Comparison of ENCODE assay signal across 9 cellular contexts in the genomic region with DNA sequence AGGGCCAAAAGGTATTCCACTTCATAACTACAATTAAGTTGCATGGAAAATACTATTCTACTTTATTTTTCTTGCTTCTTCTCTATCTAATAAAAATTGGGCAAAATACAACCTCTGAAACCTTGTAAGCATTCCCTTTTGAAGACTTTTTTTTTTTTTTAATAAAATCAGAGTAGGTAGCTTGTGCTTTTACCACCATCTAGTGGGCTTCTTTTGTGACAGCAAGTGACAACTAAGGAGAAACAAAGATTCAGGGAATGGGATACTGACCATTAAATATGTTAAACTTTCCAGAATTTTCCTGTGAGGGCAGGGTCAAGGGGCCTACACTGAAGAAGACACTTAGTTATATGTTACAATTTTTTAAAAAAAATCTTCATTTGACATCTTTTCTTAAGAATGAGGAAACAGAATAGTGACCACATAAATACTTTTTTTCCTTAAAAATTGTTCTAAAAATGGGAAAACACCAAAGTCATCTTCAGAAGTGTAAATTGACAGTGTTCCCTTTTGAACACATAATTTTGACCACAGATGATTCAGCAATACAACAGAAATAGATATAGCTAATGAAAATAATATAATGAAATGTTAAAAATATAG.
DNase-seq lines count a peak whose midpoint lies in the region; ATAC-seq, FAIRE-seq and TF ChIP-seq lines count a peak whose summit lies in the region.
"Had no signal": no experiment of that assay in that cellular context is flagged by ENCODE, and none has a peak within 500 bp of the region (broad histone marks: within the 10 kb centered on the region; RNA-seq: fewer than 3 reads in every experiment).

No MANE protein-coding gene starts in this region.

- intact Hi-C loops in testis (cut with DNase I; ENCODE audit: low total_unique reads) = no loop called here

- H3K9me3 Mint-ChIP-seq in CD8-positive, alpha-beta memory T cell = peaks cover 0 to 7% (median 0%) of the 10 kb centered on the region in 5 donors
- H3K9me3 Mint-ChIP-seq: activated B cell treated with CpG ODN at 0.5 μM for 24 hours had no signal

- H3K36me3 ChIP-seq in adipocyte (ENCODE audit: control insufficient read depth, insufficient read depth, low read length, severe bottlenecking) (no peaks in the 10 kb centered on the region), testis (ENCODE audit: low read depth, missing control alignments) (no peaks in the 10 kb centered on the region)
- no peaks in the 10 kb centered on the region for H3K36me3 ChIP-seq in CD8-positive, alpha-beta memory T cell (ENCODE audit: insufficient read depth, low read length)

- H3K4me1 Mint-ChIP-seq in CD8-positive, alpha-beta memory T cell = no peaks in the 10 kb centered on the region
- H3K4me1 Mint-ChIP-seq: activated B cell treated with CpG ODN at 0.5 μM for 24 hours had no signal

- POLR2A ChIA-PET in CD8-positive, alpha-beta memory T cell (lab: Charles Lee) = no interaction called here

- H3K4me3 ChIP-seq in adipocyte (ENCODE audit: low read length) = no peak overlapping the region
- H3K4me3 ChIP-seq in CD8-positive, alpha-beta memory T cell (ENCODE audit: low read length) = no peak overlapping the region
- H3K4me3 ChIP-seq in testis = no peak overlapping the region

- CTCF ChIA-PET in CD8-positive, alpha-beta memory T cell (lab: Charles Lee) = no interaction called here

- H3K27me3 ChIP-seq in adipocyte (replicated peaks; ENCODE audit: control insufficient read depth, insufficient read depth, low read length) (no peaks in the 10 kb centered on the region), testis (no peaks in the 10 kb centered on the region)
- H3K27me3 ChIP-seq in CD8-positive, alpha-beta memory T cell (ENCODE audit: insufficient read depth, low read length, poor library complexity, severe bottlenecking) = no peaks in the 10 kb centered on the region

- H3K9me3 ChIP-seq in adipocyte (ENCODE audit: control insufficient read depth, low read length) (peaks cover 6% of the 10 kb centered on the region), testis (no peaks in the 10 kb centered on the region)
- H3K9me3 ChIP-seq in CD8-positive, alpha-beta memory T cell (ENCODE audit: low read length) = no peaks in the 10 kb centered on the region

- H3K27me3 Mint-ChIP-seq in CD8-positive, alpha-beta memory T cell = no peaks in the 10 kb centered on the region
- H3K27me3 Mint-ChIP-seq: activated B cell treated with CpG ODN at 0.5 μM for 24 hours had no signal

- no peak overlapping the region for H3K4me3 Mint-ChIP-seq in CD8-positive, alpha-beta memory T cell
- H3K4me3 Mint-ChIP-seq: activated B cell treated with CpG ODN at 0.5 μM for 24 hours had no signal

- no peak for TF ChIP-seq POLR2A in testis (IDR thresholded peaks at IDR 0.05)

- DNase-seq in NCI-H1105 (lab: John Stamatoyannopoulos, UW) (peak; percentile 33), adipocyte (ENCODE audit: low read depth) (peak; percentile 76), kidney tubule cell (ENCODE audit: low spot score) (peak; percentile 57), testis (no peak)
- DNase-seq in CD8-positive, alpha-beta memory T cell = no peak
- no peak for DNase-seq in stimulated activated CD4-positive, alpha-beta T cell treated with anti-CD3 and anti-CD28 coated beads, Interleukin-4, amount 100 ng/mL, for 4 hours
- DNase-seq: activated B cell treated with CpG ODN at 0.5 μM for 24 hours had no signal

- no peak for ATAC-seq in HG03175 (IDR thresholded peaks at IDR 0.05; ENCODE audit: unreplicated experiment)

- FAIRE-seq in G401.6 (lab: Jason Lieb, UNC) = peak; percentile 82

- H3K27ac ChIP-seq in CD8-positive, alpha-beta memory T cell (ENCODE audit: low read depth, low read length) = no peak overlapping the region
- no peak overlapping the region for H3K27ac ChIP-seq in testis

- TF ChIP-seq CTCF in testis (IDR thresholded peaks at IDR 0.05) = peak in 1 of 3 experiments; percentile 52

- no peak overlapping the region for H3K9ac ChIP-seq in adipocyte (ENCODE audit: low read length)

- H3K4me1 ChIP-seq in adipocyte (ENCODE audit: control insufficient read depth, insufficient read depth, low read length) (no peaks in the 10 kb centered on the region), testis (no peaks in the 10 kb centered on the region)
- H3K4me1 ChIP-seq in CD8-positive, alpha-beta memory T cell (ENCODE audit: insufficient read depth, low read length) = no peaks in the 10 kb centered on the region

- no peaks in the 10 kb centered on the region for H3K36me3 Mint-ChIP-seq in CD8-positive, alpha-beta memory T cell

- no peak overlapping the region for H3K27ac Mint-ChIP-seq in CD8-positive, alpha-beta memory T cell
- H3K27ac Mint-ChIP-seq: activated B cell treated with CpG ODN at 0.5 μM for 24 hours had no signal

Comparison
In these comparisons a context has a peak if more than half of its experiments do, and no peak if none do; other contexts are left out.
1. DNase-seq: peak in NCI-H1105 (single experiment), adipocyte (single experiment) and kidney tubule cell (single experiment); none in CD8-positive, alpha-beta memory T cell (0 of 5), testis (single experiment) and stimulated activated CD4-positive, alpha-beta T cell treated with anti-CD3 and anti-CD28 coated beads, Interleukin-4, amount 100 ng/mL, for 4 hours (0 of 2).